In genomic region chr6:121335111-121336008, GRCh38 we compare ENCODE assay signal across 8 cellular contexts. TPM values are rescaled to one million over a fixed set of nuclear protein-coding genes. Genes with fewer than 3 reads are reported as not detected.
A peak's percentile ranks its signal among the peaks of the same experiment; 100 is the strongest.
DNase-seq lines count a peak whose midpoint lies in the region; ATAC-seq, FAIRE-seq and TF ChIP-seq lines count a peak whose summit lies in the region.

No MANE protein-coding gene starts in this region.

- H3K9ac ChIP-seq in subcutaneous abdominal adipose tissue (ENCODE audit: low read length in 5 of 5): peak overlapping the region; percentile 78 to 95 (median 92)

- no peak for DNase-seq in adrenal gland
- DNase-seq in NCI-H345 treated with DMSO at 0.1 percent for 48 hours (lab: John Stamatoyannopoulos, UW; ENCODE audit: unreplicated experiment): no peak
- no peak for DNase-seq in SHP77 treated with DMSO at 0.1 percent for 48 hours (lab: John Stamatoyannopoulos, UW)
- no peak for DNase-seq in amniotic stem cell (lab: John Stamatoyannopoulos, UW)

- peak; percentile 7 for ATAC-seq in GM18517 (IDR thresholded peaks at IDR 0.05; ENCODE audit: unreplicated experiment)

- H3K4me3 ChIP-seq in adrenal gland: peak overlapping the region; percentile 84 to 96 (median 89)
- H3K4me3 ChIP-seq in subcutaneous abdominal adipose tissue (ENCODE audit: low read depth in 1 of 5, low read length in 5 of 5): peak overlapping the region; percentile 79 to 97 (median 95)

- peaks cover 17 to 29% (median 21%) of the 10 kb centered on the region in 3 donors for H3K4me1 Mint-ChIP-seq in IgD-negative memory B cell

- H3K4me3 Mint-ChIP-seq in IgD-negative memory B cell: peak overlapping the region; percentile 91 to 97 (median 97)

- 48 to 55% (median 49%) methylated on average over 13 of the region's 13 CpGs for WGBS in adrenal gland, 4 donors

- no peak for TF ChIP-seq POLR2A in adrenal gland (IDR thresholded peaks at IDR 0.05)

- no peaks in the 10 kb centered on the region for H3K27me3 Mint-ChIP-seq in IgD-negative memory B cell

- peaks cover 0 to 5% of the 10 kb centered on the region in 2 donors for H3K4me1 ChIP-seq in adrenal gland (replicated peaks in 1 of 2)
- peaks cover 0 to 13% (median 9%) of the 10 kb centered on the region in 5 donors for H3K4me1 ChIP-seq in subcutaneous abdominal adipose tissue (ENCODE audit: control insufficient read depth in 5 of 5, insufficient read depth in 5 of 5, low read length in 5 of 5)

- H3K27ac ChIP-seq in adrenal gland (peak overlapping the region; percentile 96 to 100 (median 99)), subcutaneous abdominal adipose tissue (ENCODE audit: low read depth, low read length) (peak overlapping the region; percentile 100)

- H3K36me3 ChIP-seq in adrenal gland (replicated peaks in 1 of 2) (no peaks in the 10 kb centered on the region), subcutaneous abdominal adipose tissue (ENCODE audit: control insufficient read depth in 5 of 5, insufficient read depth in 5 of 5, low read length in 5 of 5) (no peaks in the 10 kb centered on the region)

- FAIRE-seq in islet of Langerhans (lab: Jason Lieb, UNC): peak; percentile 13

- H3K27ac Mint-ChIP-seq in IgD-negative memory B cell: peak overlapping the region; percentile 91 to 98 (median 92)

- no peak for TF ChIP-seq CTCF in adrenal gland (IDR thresholded peaks at IDR 0.05)

- H3K9me3 ChIP-seq in adrenal gland (replicated peaks in 1 of 3) (no peaks in the 10 kb centered on the region), subcutaneous abdominal adipose tissue (ENCODE audit: control insufficient read depth in 5 of 5, low read length in 5 of 5) (no peaks in the 10 kb centered on the region)

- no peaks in the 10 kb centered on the region for H3K9me3 Mint-ChIP-seq in IgD-negative memory B cell

- no peaks in the 10 kb centered on the region for H3K27me3 ChIP-seq in adrenal gland
- H3K27me3 ChIP-seq in subcutaneous abdominal adipose tissue (ENCODE audit: control insufficient read depth in 5 of 5, insufficient read depth in 4 of 5, low read length in 5 of 5): no peaks in the 10 kb centered on the region

- peaks cover 6% of the 10 kb centered on the region for H3K36me3 Mint-ChIP-seq in IgD-negative memory B cell

- intact Hi-C loops in adrenal gland (cut with DNase I): no loop called here

RNA-seq across cellular contexts. Expression of gene TBC1D32, which starts 1.1 kb away (rescaled TPM):
- polyA plus RNA-seq in IgD-negative memory B cell (4.2 TPM), adrenal gland (1 to 10 TPM; 1.9 to 6.2 (median 5.3) TPM)
- total RNA-seq in adrenal gland: 10 to 100 TPM in 5 of 8 donors, 1 to 10 TPM in 3; 4.8 to 39.5 (median 13.2) TPM
